ENCODE assay signal across 24 cellular contexts in the genomic region with DNA sequence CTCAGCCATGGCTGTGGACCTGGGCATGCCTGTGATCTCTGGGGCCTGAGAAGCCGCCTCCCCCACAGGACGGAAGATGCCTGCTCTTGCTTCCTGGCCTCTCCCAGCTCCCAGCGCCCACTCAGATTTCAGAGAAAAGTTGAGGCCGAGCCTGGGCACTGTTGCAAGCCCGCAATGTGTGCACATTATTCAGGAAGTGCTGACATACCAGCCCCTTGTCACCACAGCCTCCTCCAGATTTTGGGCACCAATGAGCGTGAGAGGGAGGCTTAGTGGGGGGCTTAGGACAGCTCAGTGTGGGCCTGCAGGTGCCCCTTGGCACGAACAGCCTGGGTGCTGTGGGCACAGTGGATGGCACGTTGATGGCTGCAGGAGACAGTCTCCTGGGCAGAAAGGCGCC.
"Had no signal": no experiment of that assay in that cellular context is flagged by ENCODE, and none has a peak within 500 bp of the region (broad histone marks: within the 10 kb centered on the region; RNA-seq: fewer than 3 reads in every experiment).

No MANE protein-coding gene starts in this region.

- H3K27me3 ChIP-seq: left lung, ovary, right atrium auricular region, right lobe of liver, tibial nerve had no signal

- H3K4me3 ChIP-seq: left lung, lung, ovary, right atrium auricular region, right lobe of liver, skin epidermis, tibial nerve had no signal

- H3K27ac ChIP-seq: left lung, ovary, right atrium auricular region, right lobe of liver, skin epidermis, tibial nerve had no signal

- H3K27ac Mint-ChIP-seq: mesothelial cell of epicardium; naive B cell; natural killer cell; progenitor cell of endocrine pancreas; stimulated activated naive CD8-positive, alpha-beta T cell treated with anti-CD3 and anti-CD28 coated beads, Interleukin-15, amount 100 ng/mL, for 72 hours; type B pancreatic cell had no signal

- H3K36me3 Mint-ChIP-seq: mesothelial cell of epicardium, naive B cell, type B pancreatic cell had no signal

- DNase-seq: hippocampal formation; left colon; mesendoderm; naive B cell; natural killer cell; ovary; right lobe of liver; stimulated activated CD4-positive, alpha-beta T cell treated with anti-CD3 and anti-CD28 coated beads, Interleukin-12 subunit alpha, Interleukin-12 subunit beta, amount 100 ng/mL, for 4 hours; stimulated activated CD4-positive, alpha-beta T cell treated with anti-CD3 and anti-CD28 coated beads, Interleukin-15, amount 100 ng/mL, for 24 hours; stimulated activated CD4-positive, alpha-beta T cell treated with anti-CD3 and anti-CD28 coated beads, Interleukin-2, amount 100 ng/mL, for 24 hours; stimulated activated CD4-positive, alpha-beta T cell treated with anti-CD3 and anti-CD28 coated beads, Interleukin-4, amount 100 ng/mL, for 1 hour; stimulated activated naive CD4-positive, alpha-beta T cell treated with Interleukin-2 at 50 U/mL for 16 hours; stimulated activated naive CD8-positive, alpha-beta T cell treated with anti-CD3 and anti-CD28 coated beads, Interleukin-15, amount 100 ng/mL, for 72 hours; substantia nigra had no signal

- H3K4me1 ChIP-seq: left lung, right atrium auricular region, tibial nerve had no signal

- H3K36me3 ChIP-seq: left lung, ovary, right atrium auricular region, right lobe of liver, tibial nerve had no signal

- ATAC-seq: left colon, left lung, natural killer cell had no signal

- H3K4me1 Mint-ChIP-seq: naive B cell; natural killer cell; stimulated activated naive CD8-positive, alpha-beta T cell treated with anti-CD3 and anti-CD28 coated beads, Interleukin-15, amount 100 ng/mL, for 72 hours had no signal

- FAIRE-seq: keratinocyte, urothelium cell line had no signal

- H3K27me3 Mint-ChIP-seq: progenitor cell of endocrine pancreas; stimulated activated naive CD8-positive, alpha-beta T cell treated with anti-CD3 and anti-CD28 coated beads, Interleukin-15, amount 100 ng/mL, for 72 hours; type B pancreatic cell had no signal

- H3K9me3 ChIP-seq: left lung, ovary, right atrium auricular region, right lobe of liver, tibial nerve had no signal

- H3K4me3 Mint-ChIP-seq: mesothelial cell of epicardium; naive B cell; natural killer cell; stimulated activated naive CD8-positive, alpha-beta T cell treated with anti-CD3 and anti-CD28 coated beads, Interleukin-15, amount 100 ng/mL, for 72 hours; type B pancreatic cell had no signal
